ENCODE assay signal across 17 cellular contexts in the genomic region with DNA sequence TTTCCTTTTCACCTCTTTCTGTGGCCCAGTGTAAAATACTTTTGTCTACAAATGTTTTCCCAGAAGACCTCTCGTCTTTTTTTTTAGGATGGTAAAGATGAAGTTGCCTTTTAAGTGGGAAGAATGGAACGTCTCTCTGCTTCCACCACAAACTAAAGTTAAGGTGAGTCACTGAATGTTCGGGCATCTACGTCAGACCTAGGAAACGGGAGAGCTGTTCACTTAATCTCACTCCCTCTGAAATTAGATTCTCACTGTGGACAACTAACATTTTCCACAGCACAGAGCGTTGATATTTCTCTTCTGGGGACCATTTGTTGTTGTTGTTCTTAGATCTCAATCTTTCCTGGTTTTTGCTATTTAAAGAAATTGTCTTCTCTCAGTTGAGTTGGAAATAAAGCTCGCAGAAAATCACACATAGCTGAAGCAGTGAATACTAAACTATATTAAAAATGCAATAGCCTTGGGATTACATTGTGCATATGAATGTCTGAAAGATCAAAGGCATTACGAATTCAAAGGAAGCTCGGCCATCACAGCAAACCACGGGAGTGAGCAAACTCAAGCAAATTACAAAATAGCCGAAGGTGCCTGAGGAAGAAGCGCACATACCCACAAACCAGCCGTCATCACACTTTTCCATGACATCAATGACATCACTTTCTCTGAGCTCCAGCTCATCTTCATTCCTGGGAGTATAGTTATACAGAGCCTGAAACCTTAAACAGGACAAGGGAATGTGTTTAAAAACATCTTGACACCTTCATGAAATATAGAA. TPM values are rescaled to one million over a fixed set of nuclear protein-coding genes. Genes with fewer than 3 reads are reported as not detected.
DNase-seq lines count a peak whose midpoint lies in the region; ATAC-seq and TF ChIP-seq lines count a peak whose summit lies in the region.
"Had no signal": no experiment of that assay in that cellular context is flagged by ENCODE, and none has a peak within 500 bp of the region (broad histone marks: within the 10 kb centered on the region; RNA-seq: fewer than 3 reads in every experiment).

No MANE protein-coding gene starts in this region.

- CTCF ChIA-PET in CD4-positive, alpha-beta T cell (lab: Charles Lee): interaction anchor here (0.5 kb wide), 1 partner anchor 599 kb away, joined by 4 read pairs; no protein-coding TSS in a partner anchor

- no peak overlapping the region for H3K4me3 ChIP-seq in brain microvascular endothelial cell (ENCODE audit: low read depth, low read length)

- peaks cover 66% of the 10 kb centered on the region for H3K27me3 Mint-ChIP-seq in CD4-positive, alpha-beta T cell
- H3K27me3 Mint-ChIP-seq in IgD-negative memory B cell (peaks cover 20% of the 10 kb centered on the region), naive B cell (peaks cover 45 to 68% (median 54%) of the 10 kb centered on the region in 3 donors)

- peaks cover 43% of the 10 kb centered on the region for H3K27me3 ChIP-seq in CD4-positive, alpha-beta T cell (ENCODE audit: control insufficient read depth, insufficient read depth, low read length)
- no peaks in the 10 kb centered on the region for H3K27me3 ChIP-seq in brain microvascular endothelial cell (replicated peaks)

- no peak for TF ChIP-seq CTCF in CD4-positive, alpha-beta T cell (IDR thresholded peaks at IDR 0.05)
- no peak for TF ChIP-seq CTCF in brain microvascular endothelial cell (IDR thresholded peaks at IDR 0.05; ENCODE audit: low read depth, low read length, missing control alignments)

- peaks cover 13% of the 10 kb centered on the region for H3K4me1 Mint-ChIP-seq in CD4-positive, alpha-beta T cell (ENCODE audit: low read depth)
- peaks cover 10 to 17% (median 12%) of the 10 kb centered on the region in 3 donors for H3K4me1 Mint-ChIP-seq in IgD-negative memory B cell
- peaks cover 12 to 14% (median 13%) of the 10 kb centered on the region in 3 donors for H3K4me1 Mint-ChIP-seq in naive B cell

- POLR2A ChIA-PET in CD4-positive, alpha-beta T cell (lab: Charles Lee): no interaction called here

- H3K36me3 Mint-ChIP-seq in CD4-positive, alpha-beta T cell (ENCODE audit: low read depth): no peaks in the 10 kb centered on the region
- peaks cover 2% of the 10 kb centered on the region for H3K36me3 Mint-ChIP-seq in IgD-negative memory B cell
- peaks cover 5 to 10% of the 10 kb centered on the region in 2 donors for H3K36me3 Mint-ChIP-seq in naive B cell

- DNase-seq in CD4-positive, alpha-beta T cell: no peak
- peak; percentile 69 for DNase-seq in brain microvascular endothelial cell
- DNase-seq in naive B cell: no peak
- no peak for DNase-seq in NCI-H2107 treated with DMSO at 0.1 percent for 48 hours (lab: John Stamatoyannopoulos, UW; ENCODE audit: unreplicated experiment)
- DNase-seq in mucosa of gallbladder (ENCODE audit: low spot score): no peak
- no peak for DNase-seq in NCI-H1436 (lab: John Stamatoyannopoulos, UW)
- DNase-seq: activated naive CD4-positive, alpha-beta T cell; cortex of kidney; DND-41; NCI-H1417; NCI-H446 treated with DMSO at 0.1 percent for 48 hours; stimulated activated CD4-positive, alpha-beta T cell treated with anti-CD3 and anti-CD28 coated beads, Interleukin-4, amount 100 ng/mL, for 24 hours; stimulated activated naive CD4-positive, alpha-beta T cell treated with Interleukin-2 at 50 U/mL for 16 hours; T-helper 2 cell had no signal

- peak overlapping the region; percentile 8 for H3K4me3 Mint-ChIP-seq in CD4-positive, alpha-beta T cell
- peak overlapping the region in 3 of 4 donors; percentile 46 to 75 (median 71) for H3K4me3 Mint-ChIP-seq in IgD-negative memory B cell
- peak overlapping the region in 5 of 8 donors; percentile 8 to 78 (median 24) for H3K4me3 Mint-ChIP-seq in naive B cell

- no peak for ATAC-seq in CD4-positive, alpha-beta T cell (ENCODE audit: poor library complexity)
- ATAC-seq in naive B cell (ENCODE audit: low read depth in 2 of 2) (no peak), GM21447 (IDR thresholded peaks at IDR 0.05; ENCODE audit: unreplicated experiment) (no peak)

- H3K27ac ChIP-seq in CD4-positive, alpha-beta T cell (ENCODE audit: low read depth, low read length): no peak overlapping the region
- peak overlapping the region; percentile 76 for H3K27ac ChIP-seq in brain microvascular endothelial cell

- peaks cover 3% of the 10 kb centered on the region for H3K36me3 ChIP-seq in brain microvascular endothelial cell (replicated peaks)

- in situ Hi-C loops in brain microvascular endothelial cell (cut with HindIII; ENCODE audit: low pct_ligation_motif_present, low sequenced_read_pairs): no loop called here

- intact Hi-C loops in CD4-positive, alpha-beta T cell (cut with DNase I, micrococcal nuclease): no loop called here

- no peaks in the 10 kb centered on the region for H3K9me3 Mint-ChIP-seq in CD4-positive, alpha-beta T cell
- H3K9me3 Mint-ChIP-seq in IgD-negative memory B cell (no peaks in the 10 kb centered on the region), naive B cell (peaks cover 0 to 2% (median 0%) of the 10 kb centered on the region in 7 donors)

- no peak overlapping the region for H3K27ac Mint-ChIP-seq in CD4-positive, alpha-beta T cell
- peak overlapping the region in 2 of 3 donors; percentile 36 to 67 for H3K27ac Mint-ChIP-seq in IgD-negative memory B cell
- H3K27ac Mint-ChIP-seq in naive B cell: peak overlapping the region in 5 of 6 donors; percentile 50 to 99 (median 68)

- H3K9me3 ChIP-seq in CD4-positive, alpha-beta T cell (ENCODE audit: control insufficient read depth, low read length): no peaks in the 10 kb centered on the region

RNA-seq across cellular contexts. Expression of gene PDLIM3, which starts 53.9 kb away (rescaled TPM):
- total RNA-seq in CD4-positive, alpha-beta T cell: not detected
- polyA plus RNA-seq in IgD-negative memory B cell (0.13 TPM), naive B cell (ENCODE audit: low read depth in 6 of 6) (under 1 TPM in 1 of 6 donors, not detected in 5; 0.12 TPM)
- total RNA-seq in mucosa of gallbladder: 85.5 TPM
- polyA plus RNA-seq: keratinocyte had no signal

Comparison
In these comparisons a context has a peak if more than half of its experiments do, and no peak if none do; other contexts are left out.
1. H3K4me3 Mint-ChIP-seq: peak in every context shown above with its lines; median percentile 71 in IgD-negative memory B cell; 24 in naive B cell; 8 in CD4-positive, alpha-beta T cell.
2. RNA of gene PDLIM3, which starts 53.9 kb away (total RNA-seq): 85.5 TPM in mucosa of gallbladder (single experiment); not detected in CD4-positive, alpha-beta T cell; every median in the first group is over 10 times any median in the second.